17 cellular contexts compared by ENCODE assay signal in the genomic region with DNA sequence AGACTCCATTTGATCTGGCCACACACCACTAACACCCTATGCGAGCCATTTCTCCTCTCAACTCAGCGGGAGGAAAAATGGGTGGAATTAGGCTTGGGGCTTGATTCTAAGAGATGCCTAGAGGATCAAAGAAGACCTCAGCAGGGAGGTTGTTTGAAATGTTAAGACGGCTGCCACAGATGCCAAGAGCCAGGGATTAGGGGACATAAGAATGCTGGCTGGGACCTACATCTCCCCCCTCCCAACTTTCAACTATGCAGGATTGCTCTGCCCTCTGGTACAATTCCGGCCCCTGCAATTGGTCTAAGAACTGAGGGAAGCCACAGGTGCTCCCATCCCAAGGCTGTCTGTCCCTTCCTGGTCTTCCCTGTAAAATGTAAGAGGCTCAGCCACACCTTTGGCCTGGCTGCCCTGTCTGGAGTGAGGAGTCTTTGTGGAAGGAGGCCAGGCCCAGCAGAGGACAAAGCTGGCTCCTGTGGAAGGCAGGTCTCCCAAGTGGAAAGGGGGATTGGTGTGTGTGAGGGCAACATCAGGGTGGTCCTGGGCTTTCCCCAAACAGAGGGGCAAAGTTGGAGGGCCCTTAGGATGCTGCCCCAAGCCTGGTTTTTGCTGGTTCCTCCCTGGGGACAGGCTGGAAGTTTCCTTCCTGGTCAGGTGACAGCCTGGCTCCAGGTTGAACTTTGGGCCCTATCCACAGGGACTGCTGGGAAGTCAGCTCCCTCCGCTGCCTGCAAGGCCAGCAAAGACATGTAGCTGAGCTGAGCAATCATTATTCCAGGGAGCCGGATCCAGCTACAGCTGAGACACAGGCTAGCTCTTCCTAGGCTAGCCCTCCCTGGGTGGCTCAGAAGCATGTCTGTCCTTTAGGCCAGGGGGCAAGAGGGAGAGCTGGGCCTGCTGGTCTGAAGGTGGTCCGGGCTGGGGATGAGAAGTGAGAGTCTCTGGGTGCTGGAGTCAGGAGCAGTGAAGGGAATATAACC. TPM values are rescaled to one million over a fixed set of nuclear protein-coding genes. Genes with fewer than 3 reads are reported as not detected.
DNase-seq lines count a peak whose midpoint lies in the region; ATAC-seq and TF ChIP-seq lines count a peak whose summit lies in the region.
"Had no signal": no experiment of that assay in that cellular context is flagged by ENCODE, and none has a peak within 500 bp of the region (broad histone marks: within the 10 kb centered on the region; RNA-seq: fewer than 3 reads in every experiment).

No MANE protein-coding gene starts in this region.

- H3K27me3 ChIP-seq in ectodermal cell (ENCODE audit: control insufficient read depth, insufficient read depth, low read length, poor library complexity, severe bottlenecking) (peaks cover 17% of the 10 kb centered on the region), MM.1S (replicated peaks; ENCODE audit: insufficient read depth, low read length) (no peaks in the 10 kb centered on the region)

- H3K9me3 Mint-ChIP-seq in type B pancreatic cell, result no peaks in the 10 kb centered on the region
- H3K9me3 Mint-ChIP-seq: CD8-positive, alpha-beta T cell; dendritic cell treated with granulocyte-macrophage colony-stimulating factor and Interleukin-4, amounts not matched to agents 40 ng/mL and 50 ng/mL, for 4 days; naive thymus-derived CD8-positive, alpha-beta T cell; stimulated activated naive B cell treated with anti-CD40 and anti-IgM and Interleukin-4, amounts not matched to agents 10 μg/mL and 1 μg/mL and 100 μg/mL, for 72 hours had no signal

- H3K9me2 ChIP-seq in MM.1S (replicated peaks; ENCODE audit: insufficient read depth, low read length), result no peaks in the 10 kb centered on the region

- H4K20me1 ChIP-seq in MM.1S (ENCODE audit: insufficient read depth, low read length), result no peaks in the 10 kb centered on the region

- DNase-seq in DMS53 (lab: John Stamatoyannopoulos, UW) (peak; percentile 51), DMS53 treated with DMSO at 0.1 percent for 48 hours (lab: John Stamatoyannopoulos, UW; ENCODE audit: unreplicated experiment) (no peak), left lobe of liver (ENCODE audit: low spot score) (peak; percentile 82), type B pancreatic cell (ENCODE audit: extremely low spot score, unreplicated experiment) (no peak), NCI-H526 treated with DMSO at 0.1 percent for 48 hours (lab: John Stamatoyannopoulos, UW) (no peak), MM.1S (no peak)
- DNase-seq: activated CD8-positive, alpha-beta T cell treated with anti-CD3 and anti-CD28 coated beads, Interleukin-2, amount 10 ng/mL, durations not matched to agents 7 days and 5 days; CD8-positive, alpha-beta T cell; kidney glomerular epithelial cell; naive thymus-derived CD8-positive, alpha-beta T cell; PC-3; stimulated activated naive B cell treated with anti-CD40 and anti-IgM and Interleukin-4, amounts not matched to agents 10 μg/mL and 1 μg/mL and 100 μg/mL, for 72 hours had no signal

- no peak overlapping the region for H3K9ac ChIP-seq in MM.1S (ENCODE audit: low read length)
- H3K9ac ChIP-seq: KMS-11 had no signal

- H3K27ac Mint-ChIP-seq in type B pancreatic cell, result peak overlapping the region; percentile 52
- H3K27ac Mint-ChIP-seq: activated CD8-positive, alpha-beta T cell treated with anti-CD3 and anti-CD28 coated beads, Interleukin-2, amount 10 ng/mL, durations not matched to agents 7 days and 5 days; CD8-positive, alpha-beta T cell; dendritic cell treated with granulocyte-macrophage colony-stimulating factor and Interleukin-4, amounts not matched to agents 40 ng/mL and 50 ng/mL, for 4 days; stimulated activated naive B cell treated with anti-CD40 and anti-IgM and Interleukin-4, amounts not matched to agents 10 μg/mL and 1 μg/mL and 100 μg/mL, for 72 hours had no signal

- H3K79me2 ChIP-seq in MM.1S (ENCODE audit: low read length), result peaks cover 2% of the 10 kb centered on the region

- 28 to 34% methylated on average over 6 to 7 of the region's 7 CpGs for WGBS in ectodermal cell, 2 experiments

- no peak overlapping the region for H3K4me2 ChIP-seq in MM.1S (ENCODE audit: low read depth, low read length)
- H3K4me2 ChIP-seq: KMS-11 had no signal

- peaks cover 22% of the 10 kb centered on the region for H3K4me1 Mint-ChIP-seq in type B pancreatic cell (ENCODE audit: unreplicated experiment)

- no peak overlapping the region for H3K4me3 ChIP-seq in ectodermal cell (ENCODE audit: insufficient read depth, low read depth, low read length)
- H3K4me3 ChIP-seq in MM.1S (ENCODE audit: low read length), result no peak overlapping the region

- H3K27me3 Mint-ChIP-seq in type B pancreatic cell, result no peaks in the 10 kb centered on the region

- H3K9me3 ChIP-seq in ectodermal cell (ENCODE audit: control insufficient read depth, low read length) (no peaks in the 10 kb centered on the region), MM.1S (replicated peaks; ENCODE audit: insufficient read depth, low read length) (no peaks in the 10 kb centered on the region)

- H3K36me3 Mint-ChIP-seq in type B pancreatic cell, result no peaks in the 10 kb centered on the region
- H3K36me3 Mint-ChIP-seq: CD8-positive, alpha-beta T cell; naive thymus-derived CD8-positive, alpha-beta T cell; stimulated activated naive B cell treated with anti-CD40 and anti-IgM and Interleukin-4, amounts not matched to agents 10 μg/mL and 1 μg/mL and 100 μg/mL, for 72 hours had no signal

- H3F3A ChIP-seq in MM.1S (ENCODE audit: insufficient read depth, low read length), result no peaks in the 10 kb centered on the region

- no peak overlapping the region for H2AFZ ChIP-seq in MM.1S (ENCODE audit: low read length)

- ATAC-seq in left lobe of liver (peak; percentile 84), GM19395 (IDR thresholded peaks at IDR 0.05; ENCODE audit: unreplicated experiment) (no peak)
- ATAC-seq: activated CD8-positive, alpha-beta T cell treated with anti-CD3 and anti-CD28 coated beads, Interleukin-2, amount 10 ng/mL, durations not matched to agents 7 days and 5 days; CD8-positive, alpha-beta T cell; naive thymus-derived CD8-positive, alpha-beta T cell; PC-3; sciatic nerve; stimulated activated naive B cell treated with anti-CD40 and anti-IgM and Interleukin-4, amounts not matched to agents 10 μg/mL and 1 μg/mL and 100 μg/mL, for 72 hours had no signal

- H3K36me3 ChIP-seq in ectodermal cell (ENCODE audit: control insufficient read depth, insufficient read depth, low read length) (no peaks in the 10 kb centered on the region), MM.1S (replicated peaks; ENCODE audit: insufficient read depth, low read length) (no peaks in the 10 kb centered on the region)

- H3K4me1 ChIP-seq in ectodermal cell (ENCODE audit: control insufficient read depth, insufficient read depth, low read length) (peaks cover 27% of the 10 kb centered on the region), MM.1S (ENCODE audit: low read length) (no peaks in the 10 kb centered on the region; the same call in 1 of the 2 replicates)

- H3K27ac ChIP-seq in ectodermal cell (ENCODE audit: insufficient read depth, low read depth, low read length, poor library complexity, severe bottlenecking), result peak overlapping the region; percentile 75
- H3K27ac ChIP-seq in MM.1S (ENCODE audit: low read length), result no peak overlapping the region
- H3K27ac ChIP-seq: KMS-11 had no signal

- H3K4me3 Mint-ChIP-seq in type B pancreatic cell, result no peak overlapping the region
- H3K4me3 Mint-ChIP-seq: activated CD8-positive, alpha-beta T cell treated with anti-CD3 and anti-CD28 coated beads, Interleukin-2, amount 10 ng/mL, durations not matched to agents 7 days and 5 days; CD8-positive, alpha-beta T cell; dendritic cell treated with granulocyte-macrophage colony-stimulating factor and Interleukin-4, amounts not matched to agents 40 ng/mL and 50 ng/mL, for 4 days; stimulated activated naive B cell treated with anti-CD40 and anti-IgM and Interleukin-4, amounts not matched to agents 10 μg/mL and 1 μg/mL and 100 μg/mL, for 72 hours had no signal

- TF ChIP-seq CTCF in type B pancreatic cell (conservative IDR thresholded peaks at IDR 0.05) (no peak), MM.1S (IDR thresholded peaks at IDR 0.05; ENCODE audit: low read length) (no peak)

RNA-seq across cellular contexts. Expression of a gene that starts 34.5 kb away (rescaled TPM):
- not detected for polyA plus RNA-seq in ectodermal cell (2013, experiment 1 of 4)
- 0.14 TPM for polyA plus RNA-seq in ectodermal cell (2013, experiment 2 of 4)
- 0.11 TPM for polyA plus RNA-seq in ectodermal cell (2013, experiment 3 of 4)
- polyA plus RNA-seq in ectodermal cell (2013, experiment 4 of 4), result 0.08 TPM
- total RNA-seq in left lobe of liver (0.45 TPM), type B pancreatic cell (ENCODE audit: low replicate concordance) (1.2 and 1.3 TPM in 2 replicates)
- total RNA-seq: activated CD8-positive, alpha-beta T cell treated with anti-CD3 and anti-CD28 coated beads, Interleukin-2, amount 10 ng/mL, durations not matched to agents 7 days and 5 days; CD8-positive, alpha-beta T cell; naive thymus-derived CD8-positive, alpha-beta T cell had no signal
- polyA plus RNA-seq: naive thymus-derived CD8-positive, alpha-beta T cell had no signal

Comparison
In these comparisons a context has a peak if more than half of its experiments do, and no peak if none do; other contexts are left out.
1. DNase-seq: peak in DMS53 (single experiment) and left lobe of liver (single experiment); none in DMS53 treated with DMSO at 0.1 percent for 48 hours (single experiment), type B pancreatic cell (single experiment), NCI-H526 treated with DMSO at 0.1 percent for 48 hours (single experiment) and MM.1S (single experiment).